1 cellular context compared by ENCODE assay signal in the genomic region with DNA sequence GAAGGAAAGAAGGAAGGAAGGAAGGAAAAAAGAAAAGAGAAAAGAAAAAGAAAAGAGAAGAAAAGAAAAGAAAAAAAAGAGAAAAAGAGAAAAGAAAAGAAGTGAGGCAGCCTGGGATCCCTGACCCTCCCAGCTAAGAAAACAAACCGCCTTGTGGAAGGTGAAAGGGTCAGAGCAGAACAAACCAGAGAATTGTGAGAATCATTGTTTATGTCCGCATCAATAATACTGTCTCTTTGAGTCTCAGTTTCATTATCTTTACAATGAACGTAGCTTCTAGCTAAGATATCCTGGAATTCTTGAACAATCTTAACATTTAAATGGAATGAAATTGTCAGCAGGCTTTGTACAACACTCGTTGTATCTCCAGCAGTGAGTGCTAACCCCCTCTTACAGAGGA.
TF ChIP-seq lines count a peak whose summit lies in the region.

No MANE protein-coding gene starts in this region.

TF ChIP-seq in HepG2, 621 proteins besides CTCF, POLR2A, EP300 and RAD21 (continued from another document):
- TF ChIP-seq PATZ1 (CRISPR knock-in tag; IDR thresholded peaks at IDR 0.05) (no peak), ZNF230 (CRISPR knock-in tag; IDR thresholded peaks at IDR 0.05) (no peak), IRF1 (CRISPR knock-in tag; IDR thresholded peaks at IDR 0.05; ENCODE audit: low read depth) (no peak), ZNF790 (CRISPR knock-in tag; IDR thresholded peaks at IDR 0.05; ENCODE audit: borderline replicate concordance) (no peak), RARG (CRISPR knock-in tag; IDR thresholded peaks at IDR 0.05; ENCODE audit: low read depth) (no peak), NR1H2 (CRISPR knock-in tag; IDR thresholded peaks at IDR 0.05; ENCODE audit: borderline replicate concordance, low read depth) (no peak), RNF2 (conservative IDR thresholded peaks at IDR 0.05; ENCODE audit: low read depth) (no peak), DNMT1 (CRISPR knock-in tag; IDR thresholded peaks at IDR 0.05) (no peak), RELA (CRISPR knock-in tag; IDR thresholded peaks at IDR 0.05) (no peak)
